In the genomic region with DNA sequence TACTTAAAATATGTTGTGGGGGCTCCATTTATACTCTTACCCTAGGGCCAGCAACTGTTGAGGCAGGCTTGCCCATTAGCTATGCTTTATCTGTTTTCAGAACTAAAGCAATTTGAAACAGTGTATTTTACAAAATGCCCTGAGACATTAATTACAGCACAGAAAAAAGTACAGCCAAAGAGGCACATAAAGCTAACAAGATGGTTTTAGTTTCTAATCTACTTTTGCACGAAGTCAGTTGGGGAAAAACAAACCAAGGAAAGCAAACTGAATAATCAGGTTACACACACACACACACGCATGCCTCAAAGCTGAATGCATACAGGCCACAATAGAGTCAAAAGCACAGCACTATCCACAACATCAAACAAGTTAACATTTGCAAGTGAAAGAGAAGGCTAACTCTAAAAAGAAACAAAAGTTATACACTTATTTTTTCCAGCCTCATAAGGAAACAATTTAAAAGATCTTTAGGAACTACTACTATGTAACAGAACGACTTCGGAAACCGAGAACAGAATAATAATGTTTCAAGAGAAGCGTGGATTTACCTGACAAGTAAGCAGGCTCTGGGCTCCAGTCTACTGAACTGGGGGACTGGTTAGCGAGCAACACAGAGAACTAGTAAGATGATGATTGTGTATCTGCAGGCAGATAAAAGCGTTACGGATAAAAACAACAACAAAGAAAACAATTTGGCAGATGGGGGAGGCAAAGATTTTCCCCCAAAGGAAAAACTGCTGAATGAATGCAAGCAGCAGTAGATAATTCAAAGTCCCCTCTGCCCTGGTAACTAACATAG, we compare ENCODE assay signal across 15 cellular contexts. TPM values are rescaled to one million over a fixed set of nuclear protein-coding genes. Genes with fewer than 3 reads are reported as not detected.
DNase-seq lines count a peak whose midpoint lies in the region; ATAC-seq and TF ChIP-seq lines count a peak whose summit lies in the region.
"Had no signal": no experiment of that assay in that cellular context is flagged by ENCODE, and none has a peak within 500 bp of the region (broad histone marks: within the 10 kb centered on the region; RNA-seq: fewer than 3 reads in every experiment).

No MANE protein-coding gene starts in this region.

- H4K20me1 ChIP-seq in hepatocyte (ENCODE audit: insufficient read depth, poor library complexity, severe bottlenecking), result no peaks in the 10 kb centered on the region

- H3K4me1 ChIP-seq in hepatocyte (ENCODE audit: insufficient read depth) (peaks cover under 1% of the 10 kb centered on the region), aorta (ENCODE audit: control insufficient read depth in 1 of 2, insufficient read depth in 2 of 2, low read length in 2 of 2) (no peaks in the 10 kb centered on the region)
- H3K4me1 ChIP-seq: breast epithelium had no signal

- intact Hi-C loops in activated CD4-positive, alpha-beta memory T cell treated with anti-CD3 and anti-CD28 coated beads for 36 hours (cut with micrococcal nuclease), result no loop called here
- intact Hi-C loops in aorta (cut with DNase I), result no loop called here

- no peaks in the 10 kb centered on the region for H3K9me2 ChIP-seq in hepatocyte (replicated peaks; ENCODE audit: insufficient read depth)

- 70% methylated on average over 9 of the region's 9 CpGs for WGBS in hepatocyte (ENCODE audit: low lambda C conversion rate, missing lambda C conversion rate)
- 84 to 87% methylated on average over 9 of the region's 9 CpGs for WGBS in aorta, 2 donors

- TF ChIP-seq CTCF in hepatocyte (IDR thresholded peaks at IDR 0.05; ENCODE audit: poor library complexity) (no peak), type B pancreatic cell (conservative IDR thresholded peaks at IDR 0.05) (no peak)

- H3K4me3 ChIP-seq in hepatocyte (no peak overlapping the region), aorta (ENCODE audit: low read length in 2 of 2) (no peak overlapping the region)
- H3K4me3 ChIP-seq: breast epithelium, Peyer's patch had no signal

- H3K27ac ChIP-seq in hepatocyte (peak overlapping the region; percentile 63), aorta (ENCODE audit: low read depth in 1 of 2, low read length in 2 of 2) (no peak overlapping the region)
- H3K27ac ChIP-seq: Peyer's patch had no signal

- POLR2A ChIA-PET in activated CD4-positive, alpha-beta memory T cell treated with anti-CD3 and anti-CD28 coated beads for 36 hours (lab: Charles Lee), result no interaction called here

- peak; percentile 14 for DNase-seq in stimulated activated CD4-positive, alpha-beta T cell treated with anti-CD3 and anti-CD28 coated beads, Interleukin-15, amount 100 ng/mL, for 24 hours
- DNase-seq in stimulated activated CD4-positive, alpha-beta T cell treated with anti-CD3 and anti-CD28 coated beads, Interleukin-2, amount 100 ng/mL, for 24 hours, result no peak
- no peak for DNase-seq in activated CD4-positive, alpha-beta memory T cell treated with anti-CD3 and anti-CD28 coated beads for 36 hours
- no peak for DNase-seq in hepatocyte (ENCODE audit: low spot score)
- no peak for DNase-seq in type B pancreatic cell (ENCODE audit: extremely low spot score, unreplicated experiment)
- no peak for DNase-seq in aorta
- DNase-seq: activated CD4-positive, CD25-positive, alpha-beta regulatory T cell; left cardiac atrium; NCI-H2029 treated with DMSO at 0.1 percent for 48 hours; NCI-H526; stimulated activated CD4-positive, alpha-beta T cell treated with anti-CD3 and anti-CD28 coated beads, Interleukin-1b, Interleukin-23, amount 100 ng/mL, for 48 hours had no signal

- H3K9me3 ChIP-seq in hepatocyte (ENCODE audit: low read depth), result no peaks in the 10 kb centered on the region
- H3K9me3 ChIP-seq in aorta (ENCODE audit: control insufficient read depth, low read length), result no peaks in the 10 kb centered on the region
- H3K9me3 ChIP-seq: breast epithelium, Peyer's patch had no signal

- H3K27me3 ChIP-seq in hepatocyte (no peaks in the 10 kb centered on the region), aorta (ENCODE audit: control insufficient read depth in 1 of 2, insufficient read depth in 2 of 2, low read length in 1 of 2) (no peaks in the 10 kb centered on the region)
- H3K27me3 ChIP-seq: breast epithelium, Peyer's patch had no signal

- H3K27me3 Mint-ChIP-seq in activated CD4-positive, alpha-beta memory T cell treated with anti-CD3 and anti-CD28 coated beads for 36 hours, result no peaks in the 10 kb centered on the region
- peaks cover 3% of the 10 kb centered on the region for H3K27me3 Mint-ChIP-seq in type B pancreatic cell
- no peaks in the 10 kb centered on the region for H3K27me3 Mint-ChIP-seq in stimulated activated memory B cell treated with anti-CD40 and anti-IgM and Interleukin-4, amounts not matched to agents 10 μg/mL and 1 μg/mL and 100 μg/mL, for 72 hours

- no peak for ATAC-seq in stimulated activated memory B cell treated with anti-CD40 and anti-IgM and Interleukin-4, amounts not matched to agents 10 μg/mL and 1 μg/mL and 100 μg/mL, for 72 hours
- ATAC-seq in aorta (ENCODE audit: low FRiP score) (no peak), GM21367 (IDR thresholded peaks at IDR 0.05; ENCODE audit: unreplicated experiment) (no peak)
- ATAC-seq: left cardiac atrium had no signal

- peak overlapping the region; percentile 38 for H2AFZ ChIP-seq in hepatocyte

- H3K27ac Mint-ChIP-seq in activated CD4-positive, alpha-beta memory T cell treated with anti-CD3 and anti-CD28 coated beads for 36 hours, result peak overlapping the region; percentile 41
- peak overlapping the region; percentile 11 for H3K27ac Mint-ChIP-seq in type B pancreatic cell
- H3K27ac Mint-ChIP-seq in stimulated activated memory B cell treated with anti-CD40 and anti-IgM and Interleukin-4, amounts not matched to agents 10 μg/mL and 1 μg/mL and 100 μg/mL, for 72 hours, result no peak overlapping the region

- CTCF ChIA-PET in activated CD4-positive, alpha-beta memory T cell treated with anti-CD3 and anti-CD28 coated beads for 36 hours (lab: Charles Lee), result interaction anchor here (1.1 to 1.2 kb wide), 2 partner anchors 8 to 17 kb away, joined by 3 to 4 read pairs; a partner anchor contains a TSS

- no peaks in the 10 kb centered on the region for H3K9me3 Mint-ChIP-seq in activated CD4-positive, alpha-beta memory T cell treated with anti-CD3 and anti-CD28 coated beads for 36 hours
- H3K9me3 Mint-ChIP-seq in type B pancreatic cell, result no peaks in the 10 kb centered on the region
- no peaks in the 10 kb centered on the region for H3K9me3 Mint-ChIP-seq in stimulated activated memory B cell treated with anti-CD40 and anti-IgM and Interleukin-4, amounts not matched to agents 10 μg/mL and 1 μg/mL and 100 μg/mL, for 72 hours

- peaks cover 5% of the 10 kb centered on the region for H3K79me2 ChIP-seq in hepatocyte

- H3K4me1 Mint-ChIP-seq in activated CD4-positive, alpha-beta memory T cell treated with anti-CD3 and anti-CD28 coated beads for 36 hours (ENCODE audit: low read depth), result peaks cover 13% of the 10 kb centered on the region
- H3K4me1 Mint-ChIP-seq in type B pancreatic cell (ENCODE audit: unreplicated experiment), result peaks cover 12% of the 10 kb centered on the region
- peaks cover 8% of the 10 kb centered on the region for H3K4me1 Mint-ChIP-seq in stimulated activated memory B cell treated with anti-CD40 and anti-IgM and Interleukin-4, amounts not matched to agents 10 μg/mL and 1 μg/mL and 100 μg/mL, for 72 hours

- H3K4me2 ChIP-seq in hepatocyte, result peak overlapping the region; percentile 21

- no peaks in the 10 kb centered on the region for H3K36me3 Mint-ChIP-seq in activated CD4-positive, alpha-beta memory T cell treated with anti-CD3 and anti-CD28 coated beads for 36 hours
- H3K36me3 Mint-ChIP-seq in type B pancreatic cell, result no peaks in the 10 kb centered on the region
- H3K36me3 Mint-ChIP-seq in stimulated activated memory B cell treated with anti-CD40 and anti-IgM and Interleukin-4, amounts not matched to agents 10 μg/mL and 1 μg/mL and 100 μg/mL, for 72 hours, result no peaks in the 10 kb centered on the region

- no peaks in the 10 kb centered on the region for H3K36me3 ChIP-seq in hepatocyte (replicated peaks; ENCODE audit: insufficient read depth, low read depth)
- no peaks in the 10 kb centered on the region for H3K36me3 ChIP-seq in aorta (ENCODE audit: control insufficient read depth in 1 of 2, insufficient read depth in 2 of 2, low read length in 1 of 2)
- H3K36me3 ChIP-seq: breast epithelium, Peyer's patch had no signal

- H3K4me3 Mint-ChIP-seq in activated CD4-positive, alpha-beta memory T cell treated with anti-CD3 and anti-CD28 coated beads for 36 hours, result peak overlapping the region; percentile 3
- peak overlapping the region; percentile 83 for H3K4me3 Mint-ChIP-seq in type B pancreatic cell
- H3K4me3 Mint-ChIP-seq in stimulated activated memory B cell treated with anti-CD40 and anti-IgM and Interleukin-4, amounts not matched to agents 10 μg/mL and 1 μg/mL and 100 μg/mL, for 72 hours, result no peak overlapping the region

RNA-seq across cellular contexts. Expression of a gene that starts 1.7 kb away (rescaled TPM):
- total RNA-seq in activated CD4-positive, alpha-beta memory T cell treated with anti-CD3 and anti-CD28 coated beads for 36 hours, result 1 to 10 TPM; 3.1 to 3.9 TPM
- total RNA-seq in hepatocyte, result 1.5 and 1.7 TPM in 2 replicates
- 1.1 and 1.2 TPM in 2 replicates for polyA plus RNA-seq in hepatocyte
- 0.88 and 1.6 TPM in 2 replicates for total RNA-seq in type B pancreatic cell (ENCODE audit: low replicate concordance)
- total RNA-seq in aorta, result 1 to 10 TPM; 2.4 to 5.6 TPM
- 1 to 10 TPM in 1 of 2 donors, under 1 TPM in 1; 0.38 to 5.9 TPM for polyA plus RNA-seq in aorta

RNA-seq across cellular contexts. Expression of a gene that starts 8.4 kb away (rescaled TPM):
- total RNA-seq in activated CD4-positive, alpha-beta memory T cell treated with anti-CD3 and anti-CD28 coated beads for 36 hours, result 1 to 10 TPM; 5.7 TPM
- total RNA-seq in hepatocyte, result 6.1 and 7.0 TPM in 2 replicates
- 3.2 and 3.4 TPM in 2 replicates for polyA plus RNA-seq in hepatocyte
- total RNA-seq in type B pancreatic cell (ENCODE audit: low replicate concordance), result 6.4 and 7.6 TPM in 2 replicates
- 1 to 10 TPM; 8.0 to 8.3 TPM for total RNA-seq in aorta
- polyA plus RNA-seq in aorta, result 1 to 10 TPM; 2.5 to 4.4 TPM

RNA-seq across cellular contexts. Expression of a gene that starts 8.5 kb away (rescaled TPM):
- 10 to 100 TPM; 18.4 to 20.3 TPM for total RNA-seq in activated CD4-positive, alpha-beta memory T cell treated with anti-CD3 and anti-CD28 coated beads for 36 hours
- total RNA-seq in hepatocyte (10.9 and 14.7 TPM in 2 replicates), type B pancreatic cell (ENCODE audit: low replicate concordance) (13.8 and 27.6 TPM in 2 replicates), aorta (10 to 100 TPM in 1 of 2 donors, 1 to 10 TPM in 1; 8.7 to 16.6 TPM)
- polyA plus RNA-seq in hepatocyte (15.2 and 15.3 TPM in 2 replicates), aorta (1 to 10 TPM; 5.4 to 5.6 TPM)

RNA-seq across cellular contexts. Expression of a gene that starts 26.5 kb away (rescaled TPM):
- total RNA-seq in activated CD4-positive, alpha-beta memory T cell treated with anti-CD3 and anti-CD28 coated beads for 36 hours, result 1 to 10 TPM; 1.5 to 1.6 TPM
- total RNA-seq in hepatocyte (0.88 and 2.2 TPM in 2 replicates), type B pancreatic cell (ENCODE audit: low replicate concordance) (3.6 and 6.9 TPM in 2 replicates), aorta (1 to 10 TPM; 2.8 to 4.5 TPM)
- polyA plus RNA-seq in hepatocyte (0.96 and 2.3 TPM in 2 replicates), aorta (1 to 10 TPM in 1 of 2 donors, not detected in 1; 1.2 TPM)
